36 cellular contexts compared by ENCODE assay signal in genomic region chr1:83573776-83574175, GRCh38.
"Had no signal": no experiment of that assay in that cellular context is flagged by ENCODE, and none has a peak within 500 bp of the region (broad histone marks: within the 10 kb centered on the region; RNA-seq: fewer than 3 reads in every experiment).

No MANE protein-coding gene starts in this region.

- H3K9me3 Mint-ChIP-seq: activated CD4-positive, alpha-beta memory T cell treated with anti-CD3 and anti-CD28 coated beads, Interleukin-2, amount 10 ng/mL, durations not matched to agents 7 days and 5 days; activated CD4-positive, alpha-beta T cell treated with anti-CD3 and anti-CD28 coated beads, Interleukin-2, amount 10 ng/mL, durations not matched to agents 7 days and 5 days; activated naive CD4-positive, alpha-beta T cell treated with anti-CD3 and anti-CD28 coated beads for 36 hours; activated naive CD8-positive, alpha-beta T cell treated with anti-CD3 and anti-CD28 coated beads for 36 hours; T-helper 1 cell treated with Interleukin-12 subunit alpha and Interleukin-12 subunit beta and Interleukin-4 antibody, amounts not matched to agents 30 μg/mL and 1 μg/mL, for 36 hours; T-helper 2 cell treated with Interferon-gamma antibody and Interleukin-4, amounts not matched to agents 5 μg/mL and 100 μg/mL, for 36 hours had no signal

- H3K36me3 ChIP-seq: adrenal gland, brain microvascular endothelial cell, breast epithelium, WERI-Rb-1 had no signal

- FAIRE-seq: astrocyte had no signal

- H3K4me1 ChIP-seq: adrenal gland, breast epithelium had no signal

- H3K36me3 Mint-ChIP-seq: activated CD8-positive, alpha-beta memory T cell treated with anti-CD3 and anti-CD28 coated beads, Interleukin-2, amount 10 ng/mL, durations not matched to agents 7 days and 5 days; activated naive CD4-positive, alpha-beta T cell treated with anti-CD3 and anti-CD28 coated beads, Interleukin-2, amount 50 U/mL, for 72 hours; activated naive CD8-positive, alpha-beta T cell treated with anti-CD3 and anti-CD28 coated beads for 36 hours; WTC11 had no signal

- H3K4me3 Mint-ChIP-seq: activated CD4-positive, alpha-beta memory T cell treated with anti-CD3 and anti-CD28 coated beads, Interleukin-2, amount 10 ng/mL, durations not matched to agents 7 days and 5 days; activated CD4-positive, alpha-beta T cell treated with anti-CD3 and anti-CD28 coated beads for 36 hours; activated CD4-positive, alpha-beta T cell treated with anti-CD3 and anti-CD28 coated beads, Interleukin-2, amount 10 ng/mL, durations not matched to agents 7 days and 5 days; activated CD8-positive, alpha-beta memory T cell treated with anti-CD3 and anti-CD28 coated beads, Interleukin-2, amount 10 ng/mL, durations not matched to agents 7 days and 5 days; activated CD8-positive, alpha-beta T cell treated with anti-CD3 and anti-CD28 coated beads, Interleukin-2, amount 10 ng/mL, durations not matched to agents 7 days and 5 days; activated naive CD4-positive, alpha-beta T cell treated with anti-CD3 and anti-CD28 coated beads for 36 hours; activated naive CD8-positive, alpha-beta T cell treated with anti-CD3 and anti-CD28 coated beads for 36 hours; activated T-cell treated with anti-CD3 and anti-CD28 coated beads, Interleukin-2, amount 50 U/mL, for 24 hours; T-helper 1 cell treated with Interleukin-12 subunit alpha and Interleukin-12 subunit beta and Interleukin-4 antibody, amounts not matched to agents 30 μg/mL and 1 μg/mL, for 36 hours; T-helper 2 cell treated with Interferon-gamma antibody and Interleukin-4, amounts not matched to agents 5 μg/mL and 100 μg/mL, for 36 hours; WTC11 had no signal

- H3K4me3 ChIP-seq: adrenal gland, body of pancreas, breast epithelium had no signal

- H3K9me3 ChIP-seq: adrenal gland, body of pancreas had no signal

- H3K27me3 ChIP-seq: adrenal gland, body of pancreas, brain microvascular endothelial cell, breast epithelium had no signal

- H3K4me1 Mint-ChIP-seq: activated CD4-positive, alpha-beta memory T cell treated with anti-CD3 and anti-CD28 coated beads, Interleukin-2, amount 10 ng/mL, durations not matched to agents 7 days and 5 days; activated CD4-positive, alpha-beta T cell treated with anti-CD3 and anti-CD28 coated beads for 36 hours; activated CD4-positive, alpha-beta T cell treated with anti-CD3 and anti-CD28 coated beads, Interleukin-2, amount 10 ng/mL, durations not matched to agents 7 days and 5 days; activated CD8-positive, alpha-beta memory T cell treated with anti-CD3 and anti-CD28 coated beads, Interleukin-2, amount 10 ng/mL, durations not matched to agents 7 days and 5 days; activated naive CD8-positive, alpha-beta T cell treated with anti-CD3 and anti-CD28 coated beads for 36 hours had no signal

- ATAC-seq: activated CD4-positive, alpha-beta T cell treated with anti-CD3 and anti-CD28 coated beads for 36 hours; activated CD4-positive, CD25-positive, alpha-beta regulatory T cell treated with anti-CD3 and anti-CD28 coated beads, Interleukin-2, amount 50 U/mL, for 24 hours; activated CD8-positive, alpha-beta memory T cell treated with anti-CD3 and anti-CD28 coated beads, Interleukin-2, amount 10 ng/mL, durations not matched to agents 7 days and 5 days; activated CD8-positive, alpha-beta T cell treated with anti-CD3 and anti-CD28 coated beads, Interleukin-2, amount 10 ng/mL, durations not matched to agents 7 days and 5 days; activated naive CD4-positive, alpha-beta T cell treated with anti-CD3 and anti-CD28 coated beads, Interleukin-2, amount 50 U/mL, for 72 hours; body of pancreas; WTC11 had no signal

- DNase-seq: activated CD4-positive, alpha-beta memory T cell treated with anti-CD3 and anti-CD28 coated beads, Interleukin-2, amount 10 ng/mL, durations not matched to agents 7 days and 5 days; activated CD4-positive, alpha-beta T cell treated with anti-CD3 and anti-CD28 coated beads for 1 hour; activated CD4-positive, alpha-beta T cell treated with anti-CD3 and anti-CD28 coated beads for 36 hours; activated CD4-positive, alpha-beta T cell treated with anti-CD3 and anti-CD28 coated beads for 48 hours; activated CD4-positive, alpha-beta T cell treated with anti-CD3 and anti-CD28 coated beads, Interleukin-2, amount 10 ng/mL, durations not matched to agents 7 days and 5 days; activated CD4-positive, alpha-beta T cell treated with anti-CD3 and anti-CD28 coated beads, Interleukin-2, amount 50 U/mL, for 48 hours; activated CD4-positive, CD25-positive, alpha-beta regulatory T cell; activated CD8-positive, alpha-beta memory T cell treated with anti-CD3 and anti-CD28 coated beads for 24 hours; activated CD8-positive, alpha-beta memory T cell treated with anti-CD3 and anti-CD28 coated beads, Interleukin-2, amount 10 ng/mL, durations not matched to agents 7 days and 5 days; activated CD8-positive, alpha-beta memory T cell treated with anti-CD3 and anti-CD28 coated beads, Interleukin-2, amount 50 U/mL, for 48 hours; activated CD8-positive, alpha-beta T cell treated with anti-CD3 and anti-CD28 coated beads, Interleukin-2, amount 10 ng/mL, durations not matched to agents 7 days and 5 days; activated effector memory CD4-positive, alpha-beta T cell treated with anti-CD3 and anti-CD28 coated beads, Interleukin-2, amount 50 U/mL, for 16 hours; activated gamma-delta T cell treated with Interleukin-2 at 50 U/mL for 16 hours; activated naive CD4-positive, alpha-beta T cell; activated naive CD4-positive, alpha-beta T cell treated with anti-CD3 and anti-CD28 coated beads for 36 hours; activated naive CD4-positive, alpha-beta T cell treated with anti-CD3 and anti-CD28 coated beads, Interleukin-2, amount 50 U/mL, for 16 hours; activated naive CD8-positive, alpha-beta T cell treated with anti-CD3 and anti-CD28 coated beads for 36 hours; activated T-cell treated with anti-CD3 and anti-CD28 coated beads, Interleukin-2, amount 50 U/mL, for 24 hours; activated T-cell treated with anti-CD3 and anti-CD28 coated beads, Interleukin-2, amount 50 U/mL, for 48 hours; adrenal gland; amniotic stem cell; aorta; body of pancreas; brain microvascular endothelial cell; central memory CD4-positive, alpha-beta T cell; T-helper 1 cell; T-helper 2 cell; T-helper 9 cell; WERI-Rb-1 had no signal

- H3K27ac ChIP-seq: adrenal gland, body of pancreas, brain microvascular endothelial cell, breast epithelium, WERI-Rb-1 had no signal

- H3K27me3 Mint-ChIP-seq: activated CD4-positive, alpha-beta memory T cell treated with anti-CD3 and anti-CD28 coated beads, Interleukin-2, amount 10 ng/mL, durations not matched to agents 7 days and 5 days; activated CD4-positive, alpha-beta T cell treated with anti-CD3 and anti-CD28 coated beads for 36 hours; activated CD4-positive, alpha-beta T cell treated with anti-CD3 and anti-CD28 coated beads, Interleukin-2, amount 10 ng/mL, durations not matched to agents 7 days and 5 days; activated CD8-positive, alpha-beta memory T cell treated with anti-CD3 and anti-CD28 coated beads, Interleukin-2, amount 10 ng/mL, durations not matched to agents 7 days and 5 days; activated naive CD8-positive, alpha-beta T cell treated with anti-CD3 and anti-CD28 coated beads for 36 hours; activated T-cell treated with anti-CD3 and anti-CD28 coated beads, Interleukin-2, amount 50 U/mL, for 24 hours had no signal

- H3K27ac Mint-ChIP-seq: activated CD4-positive, alpha-beta memory T cell treated with anti-CD3 and anti-CD28 coated beads, Interleukin-2, amount 10 ng/mL, durations not matched to agents 7 days and 5 days; activated CD4-positive, alpha-beta T cell treated with anti-CD3 and anti-CD28 coated beads for 36 hours; activated CD4-positive, alpha-beta T cell treated with anti-CD3 and anti-CD28 coated beads, Interleukin-2, amount 10 ng/mL, durations not matched to agents 7 days and 5 days; activated CD8-positive, alpha-beta memory T cell treated with anti-CD3 and anti-CD28 coated beads, Interleukin-2, amount 10 ng/mL, durations not matched to agents 7 days and 5 days; activated CD8-positive, alpha-beta T cell treated with anti-CD3 and anti-CD28 coated beads, Interleukin-2, amount 10 ng/mL, durations not matched to agents 7 days and 5 days; activated naive CD4-positive, alpha-beta T cell treated with anti-CD3 and anti-CD28 coated beads for 36 hours; activated naive CD4-positive, alpha-beta T cell treated with anti-CD3 and anti-CD28 coated beads, Interleukin-2, amount 50 U/mL, for 72 hours; activated naive CD8-positive, alpha-beta T cell treated with anti-CD3 and anti-CD28 coated beads for 36 hours; activated T-cell treated with anti-CD3 and anti-CD28 coated beads, Interleukin-2, amount 50 U/mL, for 24 hours; T-helper 1 cell treated with Interleukin-12 subunit alpha and Interleukin-12 subunit beta and Interleukin-4 antibody, amounts not matched to agents 30 μg/mL and 1 μg/mL, for 36 hours; T-helper 2 cell treated with Interferon-gamma antibody and Interleukin-4, amounts not matched to agents 5 μg/mL and 100 μg/mL, for 36 hours; WTC11 had no signal
